ENCODE assay signal across 9 cellular contexts in the genomic region with DNA sequence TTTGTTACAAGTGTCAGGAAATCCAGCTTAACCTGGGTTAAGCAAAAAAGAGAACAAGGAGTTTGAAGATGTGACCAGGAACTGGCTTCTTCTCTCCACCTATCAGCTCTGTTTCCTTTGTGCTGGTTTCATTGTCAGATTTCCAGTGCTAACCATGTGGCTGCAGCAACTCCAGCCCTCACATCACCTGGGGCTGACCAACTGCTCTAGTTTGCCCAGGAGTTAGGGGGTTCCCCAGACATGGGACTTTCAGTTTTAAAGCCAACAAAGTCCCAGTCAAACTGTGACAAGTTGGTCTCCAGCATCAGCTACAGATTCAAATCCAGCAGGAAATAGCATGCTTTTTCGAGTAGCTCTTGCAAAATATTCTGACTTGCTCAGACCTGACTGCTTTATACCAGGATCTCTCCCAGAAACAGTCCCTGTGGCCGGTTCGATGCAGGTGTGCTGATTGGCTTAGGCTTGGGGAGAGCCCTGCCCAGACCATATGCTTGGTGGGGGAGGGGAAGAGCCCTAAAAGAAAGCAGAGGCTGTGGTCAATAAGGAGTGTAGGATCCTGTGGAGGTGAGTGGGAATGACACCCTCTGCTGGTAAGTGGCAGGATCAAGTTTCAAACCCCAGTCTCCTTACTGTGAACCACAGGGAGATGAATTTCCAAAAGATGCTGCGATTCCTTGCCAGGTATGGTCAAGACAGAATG. TPM values are rescaled to one million over a fixed set of nuclear protein-coding genes. Genes with fewer than 3 reads are reported as not detected.
A peak's percentile ranks its signal among the peaks of the same experiment; 100 is the strongest.
DNase-seq lines count a peak whose midpoint lies in the region; ATAC-seq and TF ChIP-seq lines count a peak whose summit lies in the region.
"Had no signal": no experiment of that assay in that cellular context is flagged by ENCODE, and none has a peak within 500 bp of the region (broad histone marks: within the 10 kb centered on the region; RNA-seq: fewer than 3 reads in every experiment).

No MANE protein-coding gene starts in this region.

- peak overlapping the region in 1 of 5 experiments; percentile 50 for H3K27ac Mint-ChIP-seq in brain

- H3K9me3 ChIP-seq in HAP-1 (no peaks in the 10 kb centered on the region), lower lobe of right lung (no peaks in the 10 kb centered on the region)

- H3K4me1 ChIP-seq in HAP-1 = no peaks in the 10 kb centered on the region
- peaks cover 8% of the 10 kb centered on the region for H3K4me1 ChIP-seq in lower lobe of right lung

- H3K4me1 Mint-ChIP-seq in brain = peaks cover 24% of the 10 kb centered on the region
- H3K4me1 Mint-ChIP-seq: central memory CD8-positive, alpha-beta T cell had no signal

- ATAC-seq in lower lobe of right lung = peak; percentile 51 to 58

- H3K36me3 ChIP-seq in HAP-1 (replicated peaks) (no peaks in the 10 kb centered on the region), lower lobe of right lung (no peaks in the 10 kb centered on the region)

- TF ChIP-seq CTCF in brain (conservative IDR thresholded peaks at IDR 0.05) (peak; percentile 37 to 51), lower lobe of right lung (IDR thresholded peaks at IDR 0.05) (peak; percentile 44)

- H3K9me3 Mint-ChIP-seq in brain = peaks cover 0 to 20% (median 2%) of the 10 kb centered on the region in 5 experiments
- H3K9me3 Mint-ChIP-seq: central memory CD8-positive, alpha-beta T cell had no signal

- in situ Hi-C loops in HAP-1 (cut with MboI; ENCODE audit: low sequenced_read_pairs) = no loop called here

- H3K4me3 ChIP-seq in HAP-1 (no peak overlapping the region), lower lobe of right lung (no peak overlapping the region)

- H3K27me3 Mint-ChIP-seq in brain = no peaks in the 10 kb centered on the region
- H3K27me3 Mint-ChIP-seq: central memory CD8-positive, alpha-beta T cell had no signal

- H3K27ac ChIP-seq in lower lobe of right lung = no peak overlapping the region

- no peak overlapping the region for H3K4me3 Mint-ChIP-seq in brain
- H3K4me3 Mint-ChIP-seq: central memory CD8-positive, alpha-beta T cell had no signal

- H3K27me3 ChIP-seq in HAP-1 (ENCODE audit: low read depth) = no peaks in the 10 kb centered on the region
- H3K27me3 ChIP-seq in lower lobe of right lung (ENCODE audit: low read depth) = no peaks in the 10 kb centered on the region

- no peaks in the 10 kb centered on the region for H3K36me3 Mint-ChIP-seq in brain

- DNase-seq in NOMO-1 treated with DMSO at 0.1 percent for 48 hours (lab: John Stamatoyannopoulos, UW; ENCODE audit: unreplicated experiment) = peak; percentile 8
- DNase-seq in NOMO-1 treated with dmso at 0.1 percent for 144 hours (lab: John Stamatoyannopoulos, UW; ENCODE audit: unreplicated experiment) = no peak
- DNase-seq in HAP-1 (ENCODE audit: low spot score in 2 of 2) = peak; percentile 24 to 40
- peak; percentile 17 for DNase-seq in MV-4-11 (lab: John Stamatoyannopoulos, UW)
- no peak for DNase-seq in lower lobe of right lung
- no peak for DNase-seq in NCI-H187 treated with DMSO at 0.1 percent for 48 hours (lab: John Stamatoyannopoulos, UW)
- DNase-seq in NK-92 (lab: John Stamatoyannopoulos, UW; ENCODE audit: unreplicated experiment) = no peak

- intact Hi-C loops in lower lobe of right lung (cut with DNase I) = no loop called here

RNA-seq across cellular contexts. Expression of gene KCNE4, which starts 49.5 kb away (rescaled TPM):
- polyA plus RNA-seq in brain (ENCODE audit: insufficient read depth, low read depth, low replicate concordance) = 3.6 TPM
- total RNA-seq in lower lobe of right lung = 1.2 TPM

Comparison
In these comparisons a context has a peak if more than half of its experiments do, and no peak if none do; other contexts are left out.
1. DNase-seq: peak in NOMO-1 treated with DMSO at 0.1 percent for 48 hours (single experiment), HAP-1 (2 of 2) and MV-4-11 (single experiment); none in NOMO-1 treated with dmso at 0.1 percent for 144 hours (single experiment), lower lobe of right lung (single experiment), NCI-H187 treated with DMSO at 0.1 percent for 48 hours (single experiment) and NK-92 (single experiment).